ENCODE assay signal across 8 cellular contexts in the genomic region with DNA sequence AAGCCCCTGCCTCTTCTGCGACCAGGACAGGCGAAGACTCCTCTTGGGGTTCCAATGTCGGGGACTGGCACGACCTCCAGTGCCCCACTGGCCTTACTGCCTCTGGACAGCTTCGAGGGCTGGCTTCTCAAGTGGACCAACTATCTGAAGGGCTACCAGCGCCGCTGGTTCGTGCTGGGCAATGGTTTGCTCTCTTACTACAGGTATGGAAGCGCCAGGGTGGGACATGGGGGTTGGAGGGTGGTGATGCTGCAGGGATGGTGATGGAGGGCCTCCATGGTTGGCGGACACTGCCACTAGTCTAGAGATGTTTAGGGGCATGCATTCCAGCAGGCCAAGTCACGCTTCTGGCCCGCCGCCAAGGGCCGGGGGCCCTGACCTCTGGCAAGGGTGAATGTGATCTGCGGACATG. TPM values are rescaled to one million over a fixed set of nuclear protein-coding genes. Genes with fewer than 3 reads are reported as not detected.
DNase-seq lines count a peak whose midpoint lies in the region; ATAC-seq and TF ChIP-seq lines count a peak whose summit lies in the region.

No MANE protein-coding gene starts in this region.

- H3K27ac Mint-ChIP-seq in endothelial cell (ENCODE audit: unreplicated experiment), result no peak overlapping the region
- H3K27ac Mint-ChIP-seq in natural killer cell treated with Interleukin-12 subunit alpha and Interleukin-12 subunit beta and Interleukin-15 and Interleukin-18, amount 100 ng/mL, for 72 hours, result no peak overlapping the region

- peak overlapping the region; percentile 87 for H3K4me3 Mint-ChIP-seq in endothelial cell (ENCODE audit: unreplicated experiment)
- peak overlapping the region; percentile 63 for H3K4me3 Mint-ChIP-seq in natural killer cell treated with Interleukin-12 subunit alpha and Interleukin-12 subunit beta and Interleukin-15 and Interleukin-18, amount 100 ng/mL, for 72 hours

- peaks cover 9% of the 10 kb centered on the region for H3K27me3 Mint-ChIP-seq in endothelial cell (ENCODE audit: unreplicated experiment)
- peaks cover 16 to 28% of the 10 kb centered on the region in 2 donors for H3K27me3 Mint-ChIP-seq in natural killer cell treated with Interleukin-12 subunit alpha and Interleukin-12 subunit beta and Interleukin-15 and Interleukin-18, amount 100 ng/mL, for 72 hours

- no peak for ATAC-seq in natural killer cell treated with Interleukin-12 subunit alpha and Interleukin-12 subunit beta and Interleukin-15 and Interleukin-18, amount 100 ng/mL, for 72 hours
- no peak for ATAC-seq in GM18909 (IDR thresholded peaks at IDR 0.05; ENCODE audit: poor library complexity, unreplicated experiment)

- CTCF ChIA-PET in AG04449 (lab: Yijun Ruan, JAX), result interaction anchor here (1.0 to 1.4 kb wide), 2 partner anchors 60 to 61 kb away, joined by 4 to 5 read pairs; no protein-coding TSS in a partner anchor

- TF ChIP-seq CTCF in AG04449 (IDR thresholded peaks at IDR 0.05; ENCODE audit: insufficient read depth, low read length, missing control alignments) (no peak), LNCaP clone FGC (IDR thresholded peaks at IDR 0.05; ENCODE audit: control insufficient read depth, extremely low read depth, insufficient read depth) (no peak), endothelial cell (IDR thresholded peaks at IDR 0.05; ENCODE audit: unreplicated experiment) (no peak)

- no peaks in the 10 kb centered on the region for H3K36me3 Mint-ChIP-seq in endothelial cell (ENCODE audit: low read depth, unreplicated experiment)
- no peaks in the 10 kb centered on the region for H3K36me3 Mint-ChIP-seq in natural killer cell treated with Interleukin-12 subunit alpha and Interleukin-12 subunit beta and Interleukin-15 and Interleukin-18, amount 100 ng/mL, for 72 hours

- DNase-seq in AG04449 (ENCODE audit: low read depth, low spot score) (no peak), LNCaP clone FGC (ENCODE audit: low read depth) (no peak), endothelial cell (ENCODE audit: low spot score) (no peak), COLO829 (ENCODE audit: low spot score) (no peak), superior temporal gyrus (ENCODE audit: extremely low spot score) (no peak), HuH-7 (ENCODE audit: low spot score) (no peak)
- DNase-seq in natural killer cell treated with Interleukin-12 subunit alpha and Interleukin-12 subunit beta and Interleukin-15 and Interleukin-18, amount 100 ng/mL, for 72 hours (ENCODE audit: low spot score), result no peak

- POLR2A ChIA-PET in AG04449 (lab: Yijun Ruan, JAX), result no interaction called here

- H3K4me1 Mint-ChIP-seq in endothelial cell (ENCODE audit: unreplicated experiment), result peaks cover 7% of the 10 kb centered on the region
- peaks cover 0 to 13% of the 10 kb centered on the region in 2 donors for H3K4me1 Mint-ChIP-seq in natural killer cell treated with Interleukin-12 subunit alpha and Interleukin-12 subunit beta and Interleukin-15 and Interleukin-18, amount 100 ng/mL, for 72 hours (ENCODE audit: low read depth in 2 of 2)

- H3K4me3 ChIP-seq in AG04449 (ENCODE audit: low read depth, low read length) (peak overlapping the region; percentile 59), LNCaP clone FGC (ENCODE audit: low read depth, low read length) (peak overlapping the region; percentile 57)

- no peaks in the 10 kb centered on the region for H3K9me3 Mint-ChIP-seq in endothelial cell (ENCODE audit: unreplicated experiment)
- H3K9me3 Mint-ChIP-seq in natural killer cell treated with Interleukin-12 subunit alpha and Interleukin-12 subunit beta and Interleukin-15 and Interleukin-18, amount 100 ng/mL, for 72 hours, result no peaks in the 10 kb centered on the region

RNA-seq across cellular contexts. Expression of a gene that starts 0.7 kb away (rescaled TPM):
- total RNA-seq in endothelial cell (ENCODE audit: unreplicated experiment), result 3.0 TPM
- total RNA-seq in natural killer cell treated with Interleukin-12 subunit alpha and Interleukin-12 subunit beta and Interleukin-15 and Interleukin-18, amount 100 ng/mL, for 72 hours, result 1 to 10 TPM in 1 of 2 donors, under 1 TPM in 1; 0.14 to 1.7 TPM

RNA-seq across cellular contexts. Expression of a gene that starts 27.7 kb away (rescaled TPM):
- 21.4 TPM for total RNA-seq in endothelial cell (ENCODE audit: unreplicated experiment)
- total RNA-seq in natural killer cell treated with Interleukin-12 subunit alpha and Interleukin-12 subunit beta and Interleukin-15 and Interleukin-18, amount 100 ng/mL, for 72 hours, result 1 to 10 TPM; 7.1 to 7.7 TPM

RNA-seq across cellular contexts. Expression of a gene that starts 59.8 kb away (rescaled TPM):
- 8.4 TPM for total RNA-seq in endothelial cell (ENCODE audit: unreplicated experiment)
- 1 to 10 TPM; 3.4 to 6.8 TPM for total RNA-seq in natural killer cell treated with Interleukin-12 subunit alpha and Interleukin-12 subunit beta and Interleukin-15 and Interleukin-18, amount 100 ng/mL, for 72 hours
